In the genomic region with DNA sequence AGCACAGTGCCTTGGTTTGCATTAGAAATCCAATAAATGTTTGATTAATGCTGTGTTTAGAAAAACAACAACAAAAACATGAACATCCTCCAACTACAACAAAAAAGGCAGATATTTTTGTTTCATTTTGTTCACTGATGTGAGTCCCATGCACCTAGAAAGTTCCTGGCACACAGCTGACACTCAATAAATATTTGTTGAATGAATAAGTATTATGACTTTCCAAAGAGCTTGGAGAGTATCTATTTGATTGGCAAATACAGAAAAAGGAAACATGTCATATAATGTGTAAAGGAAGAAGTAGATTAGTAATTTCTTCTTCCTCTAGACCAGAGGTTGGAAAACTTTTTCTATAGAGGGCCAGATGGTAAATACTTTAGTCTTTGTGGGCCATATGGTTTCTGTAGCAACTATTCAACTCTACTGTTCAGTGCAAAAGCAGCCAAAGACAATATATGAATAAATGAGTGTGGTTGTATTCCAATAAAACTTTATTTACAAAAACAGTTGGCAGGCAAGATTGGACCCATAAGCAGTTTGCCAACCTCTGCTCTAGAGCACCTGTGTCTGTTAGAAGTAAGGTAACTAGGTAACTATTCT, we compare ENCODE assay signal across 18 cellular contexts.
DNase-seq lines count a peak whose midpoint lies in the region; ATAC-seq and TF ChIP-seq lines count a peak whose summit lies in the region.
"Had no signal": no experiment of that assay in that cellular context is flagged by ENCODE, and none has a peak within 500 bp of the region (broad histone marks: within the 10 kb centered on the region; RNA-seq: fewer than 3 reads in every experiment).

No MANE protein-coding gene starts in this region.

- H3K36me3 ChIP-seq in breast epithelium (no peaks in the 10 kb centered on the region), mammary epithelial cell (ENCODE audit: insufficient read depth, low read length) (no peaks in the 10 kb centered on the region)
- H3K36me3 ChIP-seq: right lobe of liver, transverse colon had no signal

- no peak for TF ChIP-seq CTCF in MCF 10A (IDR thresholded peaks at IDR 0.05; ENCODE audit: unreplicated experiment)
- no peak for TF ChIP-seq CTCF in breast epithelium (IDR thresholded peaks at IDR 0.05)
- no peak for TF ChIP-seq CTCF in mammary epithelial cell (conservative IDR thresholded peaks at IDR 0.05 in 1 of 2, IDR thresholded peaks at IDR 0.05 in 1 of 2; ENCODE audit: extremely low read depth in 1 of 2, insufficient read depth in 1 of 2, low read depth in 1 of 2, low read length in 2 of 2)
- TF ChIP-seq CTCF in foreskin keratinocyte (conservative IDR thresholded peaks at IDR 0.05) = no peak

- no peaks in the 10 kb centered on the region for H3K79me2 ChIP-seq in mammary epithelial cell (ENCODE audit: insufficient read depth, low read length)

- H3K9ac ChIP-seq in mammary epithelial cell (ENCODE audit: insufficient read depth, low read length) = no peak overlapping the region

- H3K9me3 Mint-ChIP-seq in MCF 10A (ENCODE audit: unreplicated experiment) = no peaks in the 10 kb centered on the region
- H3K9me3 Mint-ChIP-seq: activated T-helper 2 cell treated with anti-CD3 and anti-CD28 coated beads, Interferon-gamma antibody, Interleukin-2, Interleukin-4, amounts not matched to agents 10 μg/mL and 5 μg/mL and 100 μg/mL, durations not matched to agents 14 hours and 24 hours and 36 hours had no signal

- no peak overlapping the region for H3K4me3 Mint-ChIP-seq in MCF 10A (ENCODE audit: unreplicated experiment)

- no peak overlapping the region for H2AFZ ChIP-seq in mammary epithelial cell (ENCODE audit: low read depth, low read length)

- in situ Hi-C loops in mammary epithelial cell (cut with MboI; ENCODE audit: low sequenced_read_pairs in 2 of 2) = no loop called here

- no peaks in the 10 kb centered on the region for H3K27me3 ChIP-seq in breast epithelium
- no peaks in the 10 kb centered on the region for H3K27me3 ChIP-seq in mammary epithelial cell (ENCODE audit: insufficient read depth, low read length)
- no peaks in the 10 kb centered on the region for H3K27me3 ChIP-seq in foreskin keratinocyte
- H3K27me3 ChIP-seq: right lobe of liver, transverse colon had no signal

- peaks cover 11% of the 10 kb centered on the region for H3K4me1 Mint-ChIP-seq in MCF 10A (ENCODE audit: insufficient read depth, unreplicated experiment)

- ATAC-seq in foreskin keratinocyte (peak; percentile 27), HG03521 (IDR thresholded peaks at IDR 0.05; ENCODE audit: unreplicated experiment) (no peak)
- ATAC-seq: right lobe of liver; stimulated activated naive CD8-positive, alpha-beta T cell treated with anti-CD3 and anti-CD28 coated beads, Interleukin-15, Interleukin-2, amounts not matched to agents 100 U/mL and 50 U/mL, for 24 hours had no signal

- POLR2A ChIA-PET in MCF 10A (lab: Yijun Ruan, JAX) = interaction anchor here (0.5 kb wide), 1 partner anchor 28 kb away, joined by 5 read pairs; no protein-coding TSS in a partner anchor

- H3K4me1 ChIP-seq in breast epithelium (no peaks in the 10 kb centered on the region), mammary epithelial cell (ENCODE audit: insufficient read depth, low read length) (no peaks in the 10 kb centered on the region), foreskin keratinocyte (no peaks in the 10 kb centered on the region)
- H3K4me1 ChIP-seq: right lobe of liver, transverse colon had no signal

- H3K9me3 ChIP-seq in breast epithelium = no peaks in the 10 kb centered on the region
- H3K9me3 ChIP-seq in mammary epithelial cell (replicated peaks; ENCODE audit: insufficient read depth, low read length) = no peaks in the 10 kb centered on the region
- H3K9me3 ChIP-seq: right lobe of liver, transverse colon had no signal

- DNase-seq in MCF 10A (ENCODE audit: unreplicated experiment) (no peak), breast epithelium (ENCODE audit: low spot score in 2 of 2) (no peak), mammary epithelial cell (peak; percentile 8), foreskin keratinocyte (peak in 1 of 2 donors; percentile 29), COLO829 (ENCODE audit: low spot score) (no peak), AG20443 (ENCODE audit: low spot score) (no peak), GDM1 (lab: John Stamatoyannopoulos, UW) (no peak)
- DNase-seq: erythroblast; head of caudate nucleus; NCI-H1105; NCI-H510A; right lobe of liver; stimulated activated naive CD8-positive, alpha-beta T cell treated with anti-CD3 and anti-CD28 coated beads, Interleukin-15, Interleukin-2, amounts not matched to agents 100 U/mL and 50 U/mL, for 24 hours; transverse colon had no signal

- H4K20me1 ChIP-seq in mammary epithelial cell (ENCODE audit: insufficient read depth, low read length) = no peaks in the 10 kb centered on the region

- BruUV-seq in MCF 10A (replicated peaks; lab: Mats Ljungman, UMichigan) (no TSS peak), mammary epithelial cell (replicated peaks; lab: Mats Ljungman, UMichigan) (no TSS peak)

- no peak for TF ChIP-seq POLR2A in breast epithelium (IDR thresholded peaks at IDR 0.05)

- no peaks in the 10 kb centered on the region for H3K36me3 Mint-ChIP-seq in MCF 10A (ENCODE audit: insufficient read depth, unreplicated experiment)

- intact Hi-C loops in MCF 10A (cut with micrococcal nuclease) = no loop called here
- intact Hi-C loops in breast epithelium (cut with DNase I; ENCODE audit: low total_unique reads) = no loop called here
- intact Hi-C loops in mammary epithelial cell (cut with micrococcal nuclease) = no loop called here

- dilution Hi-C loops in mammary epithelial cell (cut with HindIII; ENCODE audit: low sequenced_read_pairs) = no loop called here

- CTCF ChIA-PET in MCF 10A (lab: Yijun Ruan, JAX) = interaction anchor here (1.6 kb wide), 1 partner anchor 8 kb away, joined by 4 read pairs; no protein-coding TSS in a partner anchor
- CTCF ChIA-PET in mammary epithelial cell (lab: Charles Lee; ENCODE audit: low non-redundant PET) = interaction anchor here (0.6 kb wide), 1 partner anchor 18 kb away, joined by 3 read pairs; no protein-coding TSS in a partner anchor

- H3K4me3 ChIP-seq in breast epithelium (no peak overlapping the region), mammary epithelial cell (replicated peaks in 1 of 3; ENCODE audit: insufficient read depth in 1 of 3, low read depth in 2 of 3, low read length in 3 of 3) (no peak overlapping the region)
- H3K4me3 ChIP-seq: right lobe of liver, transverse colon had no signal

- peak overlapping the region; percentile 6 for H3K27ac Mint-ChIP-seq in MCF 10A (ENCODE audit: low read depth, unreplicated experiment)
- H3K27ac Mint-ChIP-seq: activated T-helper 2 cell treated with anti-CD3 and anti-CD28 coated beads, Interferon-gamma antibody, Interleukin-2, Interleukin-4, amounts not matched to agents 10 μg/mL and 5 μg/mL and 100 μg/mL, durations not matched to agents 14 hours and 24 hours and 36 hours had no signal

- no peaks in the 10 kb centered on the region for H3K27me3 Mint-ChIP-seq in MCF 10A (ENCODE audit: insufficient read depth, unreplicated experiment)

- no peak overlapping the region for H3K27ac ChIP-seq in breast epithelium
- H3K27ac ChIP-seq in mammary epithelial cell (ENCODE audit: insufficient read depth, low read depth, low read length) = no peak overlapping the region
- H3K27ac ChIP-seq in foreskin keratinocyte = no peak overlapping the region
- H3K27ac ChIP-seq: 22Rv1, right lobe of liver, RWPE1, transverse colon had no signal

- no peak overlapping the region for H3K4me2 ChIP-seq in mammary epithelial cell (ENCODE audit: insufficient read depth, low read depth, low read length)
